ENCODE assay signal across 13 cellular contexts in genomic region chr3:180624714-180625113, GRCh38. TPM values are rescaled to one million over a fixed set of nuclear protein-coding genes. Genes with fewer than 3 reads are reported as not detected.
DNase-seq lines count a peak whose midpoint lies in the region; ATAC-seq and TF ChIP-seq lines count a peak whose summit lies in the region.
"Had no signal": no experiment of that assay in that cellular context is flagged by ENCODE, and none has a peak within 500 bp of the region (broad histone marks: within the 10 kb centered on the region; RNA-seq: fewer than 3 reads in every experiment).

No MANE protein-coding gene starts in this region.

- H3K27me3 ChIP-seq in right atrium auricular region (no peaks in the 10 kb centered on the region), right cardiac atrium (ENCODE audit: control insufficient read depth, insufficient read depth) (no peaks in the 10 kb centered on the region)

- peaks cover 22% of the 10 kb centered on the region for H3K4me1 Mint-ChIP-seq in activated CD4-positive, alpha-beta memory T cell treated with anti-CD3 and anti-CD28 coated beads for 36 hours (ENCODE audit: low read depth)

- no peaks in the 10 kb centered on the region for H3K9me3 ChIP-seq in right atrium auricular region
- no peaks in the 10 kb centered on the region for H3K9me3 ChIP-seq in right cardiac atrium (ENCODE audit: control insufficient read depth, low read length)

- POLR2A ChIA-PET in activated CD4-positive, alpha-beta memory T cell treated with anti-CD3 and anti-CD28 coated beads for 36 hours (lab: Charles Lee): no interaction called here

- TF ChIP-seq CTCF in right atrium auricular region (IDR thresholded peaks at IDR 0.05): no peak

- H3K4me3 ChIP-seq in right atrium auricular region (no peak overlapping the region), right cardiac atrium (ENCODE audit: low read length) (no peak overlapping the region)

- H3K27ac Mint-ChIP-seq in activated CD4-positive, alpha-beta memory T cell treated with anti-CD3 and anti-CD28 coated beads for 36 hours: peak overlapping the region; percentile 72
- H3K27ac Mint-ChIP-seq: memory B cell had no signal

- 90% methylated on average over 2 of the region's 2 CpGs for WGBS in right cardiac atrium

- H3K27ac ChIP-seq in right atrium auricular region: no peak overlapping the region
- no peak overlapping the region for H3K27ac ChIP-seq in right cardiac atrium (ENCODE audit: low read length)
- H3K27ac ChIP-seq: C4-2B had no signal

- peaks cover 7% of the 10 kb centered on the region for H3K9me3 Mint-ChIP-seq in activated CD4-positive, alpha-beta memory T cell treated with anti-CD3 and anti-CD28 coated beads for 36 hours

- no peak overlapping the region for H3K4me3 Mint-ChIP-seq in activated CD4-positive, alpha-beta memory T cell treated with anti-CD3 and anti-CD28 coated beads for 36 hours
- H3K4me3 Mint-ChIP-seq: memory B cell had no signal

- intact Hi-C loops in activated CD4-positive, alpha-beta memory T cell treated with anti-CD3 and anti-CD28 coated beads for 36 hours (cut with micrococcal nuclease): loop anchor here (1.0 kb wide), 1 partner anchor 22 kb away; the partner anchor contains the start of gene TTC14
- intact Hi-C loops in right cardiac atrium (cut with DNase I): no loop called here

- peaks cover 43% of the 10 kb centered on the region for H3K36me3 Mint-ChIP-seq in activated CD4-positive, alpha-beta memory T cell treated with anti-CD3 and anti-CD28 coated beads for 36 hours

- no peak for DNase-seq in activated CD4-positive, alpha-beta memory T cell treated with anti-CD3 and anti-CD28 coated beads for 36 hours
- no peak for DNase-seq in NCI-H526 treated with DMSO at 0.1 percent for 48 hours (lab: John Stamatoyannopoulos, UW)
- DNase-seq in putamen (ENCODE audit: low spot score): no peak
- DNase-seq in right atrium auricular region (ENCODE audit: low spot score): no peak
- DNase-seq in right cardiac atrium: no peak
- DNase-seq: caudate nucleus, hypothalamus, NCI-H345 had no signal

- ATAC-seq in GM18867 (IDR thresholded peaks at IDR 0.05; ENCODE audit: unreplicated experiment) (peak; percentile 41), GM21381 (IDR thresholded peaks at IDR 0.05; ENCODE audit: unreplicated experiment) (peak; percentile 33), HG03039 (IDR thresholded peaks at IDR 0.05; ENCODE audit: unreplicated experiment) (peak; percentile 53), right cardiac atrium (no peak)

- H3K36me3 ChIP-seq in right atrium auricular region: no peaks in the 10 kb centered on the region

- CTCF ChIA-PET in activated CD4-positive, alpha-beta memory T cell treated with anti-CD3 and anti-CD28 coated beads for 36 hours (lab: Charles Lee): no interaction called here

- H3K4me1 ChIP-seq in right atrium auricular region: no peaks in the 10 kb centered on the region
- H3K4me1 ChIP-seq in right cardiac atrium (ENCODE audit: control insufficient read depth, insufficient read depth, low read length): no peaks in the 10 kb centered on the region

- no peaks in the 10 kb centered on the region for H3K27me3 Mint-ChIP-seq in activated CD4-positive, alpha-beta memory T cell treated with anti-CD3 and anti-CD28 coated beads for 36 hours
- H3K27me3 Mint-ChIP-seq: memory B cell had no signal

RNA-seq across cellular contexts. Expression of gene TTC14, which starts 22.8 kb away (rescaled TPM):
- total RNA-seq in activated CD4-positive, alpha-beta memory T cell treated with anti-CD3 and anti-CD28 coated beads for 36 hours: 10 to 100 TPM; 43.9 to 44.4 TPM
- total RNA-seq in right atrium auricular region (10 to 100 TPM; 10.6 to 20.4 TPM), right cardiac atrium (10 to 100 TPM; 16.9 to 25.1 (median 23.8) TPM)
- 10.1 TPM for polyA plus RNA-seq in right cardiac atrium

RNA-seq across cellular contexts. Expression of gene CCDC39, which starts 54.6 kb away (rescaled TPM):
- not detected for total RNA-seq in activated CD4-positive, alpha-beta memory T cell treated with anti-CD3 and anti-CD28 coated beads for 36 hours
- not detected for total RNA-seq in right atrium auricular region
- total RNA-seq in right cardiac atrium: not detected
- not detected for polyA plus RNA-seq in right cardiac atrium

Comparison
In these comparisons a context has a peak if more than half of its experiments do, and no peak if none do; other contexts are left out.
1. ATAC-seq: peak in GM18867 (single experiment), GM21381 (single experiment) and HG03039 (single experiment); none in right cardiac atrium (0 of 2).